In the genomic region with DNA sequence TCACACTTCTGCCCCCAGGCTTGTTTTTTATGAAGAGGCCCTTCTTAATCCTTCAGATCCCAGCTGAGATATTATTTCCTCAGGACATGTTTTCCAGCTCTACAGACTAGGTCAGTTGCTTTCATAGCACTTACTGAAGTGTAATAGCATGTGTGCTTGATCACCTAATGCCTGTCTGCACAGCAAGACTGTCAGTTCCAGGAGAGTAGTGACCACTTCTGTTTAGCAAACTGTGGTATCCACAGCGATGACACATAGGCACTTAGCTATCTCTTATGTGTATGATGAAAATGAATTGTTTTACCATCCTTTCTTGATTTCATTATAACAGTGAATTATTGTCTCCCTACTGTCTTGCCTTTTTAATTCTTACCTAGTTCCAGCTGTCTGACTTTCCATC, we compare ENCODE assay signal across 1 cellular context.
TF ChIP-seq lines count a peak whose summit lies in the region.

No MANE protein-coding gene starts in this region.

TF ChIP-seq in IMR-90, 13 proteins besides CTCF, POLR2A, EP300 and RAD21:
- TF ChIP-seq, protein P1, sequence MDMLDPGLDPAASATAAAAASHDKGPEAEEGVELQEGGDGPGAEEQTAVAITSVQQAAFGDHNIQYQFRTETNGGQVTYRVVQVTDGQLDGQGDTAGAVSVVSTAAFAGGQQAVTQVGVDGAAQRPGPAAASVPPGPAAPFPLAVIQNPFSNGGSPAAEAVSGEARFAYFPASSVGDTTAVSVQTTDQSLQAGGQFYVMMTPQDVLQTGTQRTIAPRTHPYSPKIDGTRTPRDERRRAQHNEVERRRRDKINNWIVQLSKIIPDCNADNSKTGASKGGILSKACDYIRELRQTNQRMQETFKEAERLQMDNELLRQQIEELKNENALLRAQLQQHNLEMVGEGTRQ (IDR thresholded peaks at IDR 0.05; ENCODE audit: low read depth, low read length): no peak
- TF ChIP-seq, protein P2, sequence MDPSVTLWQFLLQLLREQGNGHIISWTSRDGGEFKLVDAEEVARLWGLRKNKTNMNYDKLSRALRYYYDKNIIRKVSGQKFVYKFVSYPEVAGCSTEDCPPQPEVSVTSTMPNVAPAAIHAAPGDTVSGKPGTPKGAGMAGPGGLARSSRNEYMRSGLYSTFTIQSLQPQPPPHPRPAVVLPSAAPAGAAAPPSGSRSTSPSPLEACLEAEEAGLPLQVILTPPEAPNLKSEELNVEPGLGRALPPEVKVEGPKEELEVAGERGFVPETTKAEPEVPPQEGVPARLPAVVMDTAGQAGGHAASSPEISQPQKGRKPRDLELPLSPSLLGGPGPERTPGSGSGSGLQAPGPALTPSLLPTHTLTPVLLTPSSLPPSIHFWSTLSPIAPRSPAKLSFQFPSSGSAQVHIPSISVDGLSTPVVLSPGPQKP (IDR thresholded peaks at IDR 0.05; ENCODE audit: borderline replicate concordance, low read depth, low read length): no peak
- no peak for TF ChIP-seq MAZ (IDR thresholded peaks at IDR 0.05; ENCODE audit: borderline replicate concordance, low read depth, low read length)
- no peak for TF ChIP-seq CHD1 (IDR thresholded peaks at IDR 0.05; ENCODE audit: low read depth, low read length)
- no peak for TF ChIP-seq FOS (IDR thresholded peaks at IDR 0.05; ENCODE audit: low read depth, low read length)
- TF ChIP-seq SMC3 (IDR thresholded peaks at IDR 0.05; ENCODE audit: low read depth, low read length): no peak
- TF ChIP-seq MXI1 (IDR thresholded peaks at IDR 0.05; ENCODE audit: borderline replicate concordance, low read depth, low read length): no peak
- no peak for TF ChIP-seq NFE2L2 (IDR thresholded peaks at IDR 0.05; ENCODE audit: low read depth, low read length)
- TF ChIP-seq RCOR1 (IDR thresholded peaks at IDR 0.05; ENCODE audit: insufficient replicate concordance, low read length): no peak
- TF ChIP-seq CEBPB (IDR thresholded peaks at IDR 0.05; ENCODE audit: low read depth, low read length): no peak
